In the genomic region with DNA sequence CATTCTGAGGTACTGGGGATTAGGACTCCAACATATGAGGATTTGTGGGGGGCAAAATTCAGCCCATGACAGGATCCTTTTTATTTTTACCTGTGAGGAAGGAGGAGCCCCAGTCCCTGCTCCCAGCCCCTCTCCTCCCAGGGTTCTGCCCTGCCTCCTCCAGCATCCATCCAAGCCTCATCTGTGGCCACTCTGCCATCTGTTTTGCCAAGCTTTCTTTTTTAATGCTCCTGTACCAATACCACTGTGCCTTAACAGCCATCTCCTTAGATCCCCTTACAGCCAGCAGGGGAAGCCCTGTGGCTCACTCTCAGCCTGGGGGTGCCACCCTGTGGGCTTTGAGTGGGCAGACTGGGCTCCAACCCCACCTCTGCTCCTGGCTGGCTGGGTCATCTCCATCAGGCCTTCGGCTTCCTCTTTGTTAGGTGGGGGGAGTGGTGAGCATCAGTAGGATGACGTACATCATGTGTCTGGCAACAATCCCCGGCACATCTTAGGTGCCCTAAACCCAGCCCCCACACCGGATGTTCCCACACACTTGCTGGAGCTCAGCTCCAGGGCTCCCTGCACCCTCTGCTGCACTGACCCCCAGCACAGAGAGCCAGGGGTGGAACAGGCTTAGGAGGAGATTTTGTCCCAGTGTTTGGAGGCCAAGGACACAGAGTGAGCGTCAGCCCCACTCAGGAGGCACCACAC, we compare ENCODE assay signal across 18 cellular contexts. TPM values are rescaled to one million over a fixed set of nuclear protein-coding genes. Genes with fewer than 3 reads are reported as not detected.
DNase-seq lines count a peak whose midpoint lies in the region; ATAC-seq and TF ChIP-seq lines count a peak whose summit lies in the region.
"Had no signal": no experiment of that assay in that cellular context is flagged by ENCODE, and none has a peak within 500 bp of the region (broad histone marks: within the 10 kb centered on the region; RNA-seq: fewer than 3 reads in every experiment).

No MANE protein-coding gene starts in this region.

- TF ChIP-seq RAD21 in SK-N-SH (IDR thresholded peaks at IDR 0.05; ENCODE audit: low read length) = no peak

- WGBS in SK-N-SH (ENCODE audit: low lambda C conversion rate) = 73% methylated on average over 4 of the region's 5 CpGs

- no peaks in the 10 kb centered on the region for H3K79me2 ChIP-seq in SK-N-SH (ENCODE audit: insufficient read depth)

- H3K9me2 ChIP-seq in SK-N-SH = no peaks in the 10 kb centered on the region

- POLR2A ChIA-PET in SK-N-SH (lab: Yijun Ruan, JAX) = no interaction called here

- H3K9ac ChIP-seq in SK-N-SH = no peak overlapping the region

- H3K4me3 Mint-ChIP-seq in chondrocyte (ENCODE audit: unreplicated experiment) = no peak overlapping the region
- H3K4me3 Mint-ChIP-seq: activated CD4-positive, alpha-beta T cell treated with anti-CD3 and anti-CD28 coated beads, Interleukin-2, amount 10 ng/mL, durations not matched to agents 7 days and 5 days had no signal

- no peak for TF ChIP-seq POLR2A in NB4 (IDR thresholded peaks at IDR 0.05; ENCODE audit: extremely low read depth, insufficient read length)

- no peak overlapping the region for H3K27ac Mint-ChIP-seq in chondrocyte (ENCODE audit: unreplicated experiment)
- H3K27ac Mint-ChIP-seq: activated CD4-positive, alpha-beta T cell treated with anti-CD3 and anti-CD28 coated beads, Interleukin-2, amount 10 ng/mL, durations not matched to agents 7 days and 5 days had no signal

- H2AFZ ChIP-seq in SK-N-SH (ENCODE audit: low read depth) = no peak overlapping the region

- no peaks in the 10 kb centered on the region for H3K36me3 ChIP-seq in SK-N-SH (replicated peaks in 1 of 2; ENCODE audit: control insufficient read depth in 1 of 2, insufficient read depth in 2 of 2, low read length in 1 of 2)
- H3K36me3 ChIP-seq: neutrophil, tibial artery had no signal

- ATAC-seq in SK-N-SH treated with all-trans-retinoic acid at 6 μM for 48 hours (peak; percentile 22; the same call in 1 of the 3 replicates), GM19397 (IDR thresholded peaks at IDR 0.05; ENCODE audit: unreplicated experiment) (no peak)

- H3K9me3 Mint-ChIP-seq in chondrocyte (ENCODE audit: low read depth) = no peaks in the 10 kb centered on the region
- H3K9me3 Mint-ChIP-seq: activated CD4-positive, alpha-beta T cell treated with anti-CD3 and anti-CD28 coated beads, Interleukin-2, amount 10 ng/mL, durations not matched to agents 7 days and 5 days had no signal

- H3K36me3 Mint-ChIP-seq in chondrocyte (ENCODE audit: low read depth) = no peaks in the 10 kb centered on the region

- no peak overlapping the region for H3K27ac ChIP-seq in SK-N-SH (ENCODE audit: low read depth in 2 of 2, low read length in 1 of 2)
- H3K27ac ChIP-seq: neutrophil, tibial artery had no signal

- H3K4me2 ChIP-seq in SK-N-SH = no peak overlapping the region

- no peaks in the 10 kb centered on the region for H3K4me1 Mint-ChIP-seq in chondrocyte (ENCODE audit: low read depth)
- H3K4me1 Mint-ChIP-seq: activated CD4-positive, alpha-beta T cell treated with anti-CD3 and anti-CD28 coated beads, Interleukin-2, amount 10 ng/mL, durations not matched to agents 7 days and 5 days had no signal

- no peaks in the 10 kb centered on the region for H3F3A ChIP-seq in SK-N-SH (replicated peaks; ENCODE audit: insufficient read depth)

- intact Hi-C loops in posterior vena cava (cut with DNase I) = no loop called here

- H4K20me1 ChIP-seq in SK-N-SH (ENCODE audit: insufficient read depth) = no peaks in the 10 kb centered on the region

- DNase-seq in SK-N-SH = no peak
- DNase-seq in NB4 (ENCODE audit: low read depth) = peak; percentile 54
- DNase-seq in chondrocyte (ENCODE audit: low spot score) = peak; percentile 75
- peak; percentile 58 for DNase-seq in posterior vena cava (ENCODE audit: low spot score)
- DNase-seq in activated gamma-delta T cell (lab: John Stamatoyannopoulos, UW) = no peak
- no peak for DNase-seq in GM03348 (ENCODE audit: low spot score)
- DNase-seq: activated CD4-positive, alpha-beta T cell treated with anti-CD3 and anti-CD28 coated beads, Interleukin-2, amount 10 ng/mL, durations not matched to agents 7 days and 5 days; amygdala; mesenchymal stem cell; MV-4-11; NCI-H2081; NK-92 treated with Interleukin-12 subunit alpha and Interleukin-12 subunit beta, amount 100 ng/mL, for 24 hours; SHP77 treated with DMSO at 0.1 percent for 48 hours; T-helper 9 cell; tibial artery had no signal

- peaks cover 7% of the 10 kb centered on the region for H3K27me3 Mint-ChIP-seq in chondrocyte (ENCODE audit: low read depth)

- H3K4me1 ChIP-seq in SK-N-SH (ENCODE audit: control insufficient read depth in 1 of 2, insufficient read depth in 2 of 2, low read depth in 1 of 2, low read length in 1 of 2) = no peaks in the 10 kb centered on the region
- H3K4me1 ChIP-seq: tibial artery had no signal

- no peaks in the 10 kb centered on the region for H3K27me3 ChIP-seq in SK-N-SH (ENCODE audit: insufficient read depth)

- no peak overlapping the region for H3K4me3 ChIP-seq in SK-N-SH (ENCODE audit: low read depth in 2 of 2, low read length in 1 of 2)
- H3K4me3 ChIP-seq in NB4 (ENCODE audit: low read depth, low read length) = no peak overlapping the region
- H3K4me3 ChIP-seq: tibial artery had no signal

- no peaks in the 10 kb centered on the region for H3K9me3 ChIP-seq in SK-N-SH
- H3K9me3 ChIP-seq: neutrophil, tibial artery had no signal

- TF ChIP-seq CTCF in SK-N-SH (IDR thresholded peaks at IDR 0.05) (no peak), NB4 (IDR thresholded peaks at IDR 0.05; ENCODE audit: low read depth, low read length) (no peak), chondrocyte (IDR thresholded peaks at IDR 0.05) (no peak)

- no peak for TF ChIP-seq EP300 in SK-N-SH (IDR thresholded peaks at IDR 0.05; ENCODE audit: borderline replicate concordance in 1 of 2, low read depth in 1 of 2, low read length in 1 of 2)

- CTCF ChIA-PET in SK-N-SH (lab: Yijun Ruan, JAX) = interaction anchor here (0.8 to 11.2 kb wide), 2 partner anchors 72 to 162 kb away, joined by 4 to 136 read pairs; no protein-coding TSS in a partner anchor

TF ChIP-seq in SK-N-SH treated with all-trans-retinoic acid at 6 μM for 48 hours, 23 proteins besides CTCF, POLR2A, EP300 and RAD21:
- no peak for TF ChIP-seq ISL1 (CRISPR knock-in tag; IDR thresholded peaks at IDR 0.05)
- no peak for TF ChIP-seq CSDC2 (CRISPR knock-in tag; IDR thresholded peaks at IDR 0.05)

TF ChIP-seq in SK-N-SH, 30 proteins besides CTCF, POLR2A, EP300 and RAD21:
- TF ChIP-seq GABPA (IDR thresholded peaks at IDR 0.05; ENCODE audit: low read depth) (no peak), TEAD4 (IDR thresholded peaks at IDR 0.05; ENCODE audit: borderline replicate concordance, insufficient read depth) (no peak), GATA2 (CRISPR knock-in tag; IDR thresholded peaks at IDR 0.05) (no peak), NRF1 (IDR thresholded peaks at IDR 0.05; ENCODE audit: low read depth, low read length) (no peak), SIN3A (IDR thresholded peaks at IDR 0.05; ENCODE audit: borderline replicate concordance, low read depth, low read length) (no peak), JUND (IDR thresholded peaks at IDR 0.05) (no peak), POLR2AphosphoS5 (IDR thresholded peaks at IDR 0.05; ENCODE audit: low read depth, low read length) (no peak), FOSL2 (IDR thresholded peaks at IDR 0.05; ENCODE audit: borderline replicate concordance, low read depth) (no peak), ELF1 (IDR thresholded peaks at IDR 0.05) (no peak), RXRA (IDR thresholded peaks at IDR 0.05; ENCODE audit: borderline replicate concordance, low read depth) (no peak), MXI1 (IDR thresholded peaks at IDR 0.05; ENCODE audit: low read depth, low read length) (no peak), CHD2 (IDR thresholded peaks at IDR 0.05; ENCODE audit: low read length, partially characterized antibody) (no peak), SMC3 (IDR thresholded peaks at IDR 0.05; ENCODE audit: low read depth, low read length) (no peak), NFIC (IDR thresholded peaks at IDR 0.05; ENCODE audit: borderline replicate concordance) (no peak), FOXM1 (IDR thresholded peaks at IDR 0.05; ENCODE audit: low read depth) (no peak)
- TF ChIP-seq, protein P1, sequence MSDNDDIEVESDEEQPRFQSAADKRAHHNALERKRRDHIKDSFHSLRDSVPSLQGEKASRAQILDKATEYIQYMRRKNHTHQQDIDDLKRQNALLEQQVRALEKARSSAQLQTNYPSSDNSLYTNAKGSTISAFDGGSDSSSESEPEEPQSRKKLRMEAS (IDR thresholded peaks at IDR 0.05; ENCODE audit: low read depth) = no peak
- TF ChIP-seq, protein P2, sequence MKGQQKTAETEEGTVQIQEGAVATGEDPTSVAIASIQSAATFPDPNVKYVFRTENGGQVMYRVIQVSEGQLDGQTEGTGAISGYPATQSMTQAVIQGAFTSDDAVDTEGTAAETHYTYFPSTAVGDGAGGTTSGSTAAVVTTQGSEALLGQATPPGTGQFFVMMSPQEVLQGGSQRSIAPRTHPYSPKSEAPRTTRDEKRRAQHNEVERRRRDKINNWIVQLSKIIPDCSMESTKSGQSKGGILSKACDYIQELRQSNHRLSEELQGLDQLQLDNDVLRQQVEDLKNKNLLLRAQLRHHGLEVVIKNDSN (IDR thresholded peaks at IDR 0.05; ENCODE audit: borderline replicate concordance, low read depth) = no peak
- TF ChIP-seq, protein P3, sequence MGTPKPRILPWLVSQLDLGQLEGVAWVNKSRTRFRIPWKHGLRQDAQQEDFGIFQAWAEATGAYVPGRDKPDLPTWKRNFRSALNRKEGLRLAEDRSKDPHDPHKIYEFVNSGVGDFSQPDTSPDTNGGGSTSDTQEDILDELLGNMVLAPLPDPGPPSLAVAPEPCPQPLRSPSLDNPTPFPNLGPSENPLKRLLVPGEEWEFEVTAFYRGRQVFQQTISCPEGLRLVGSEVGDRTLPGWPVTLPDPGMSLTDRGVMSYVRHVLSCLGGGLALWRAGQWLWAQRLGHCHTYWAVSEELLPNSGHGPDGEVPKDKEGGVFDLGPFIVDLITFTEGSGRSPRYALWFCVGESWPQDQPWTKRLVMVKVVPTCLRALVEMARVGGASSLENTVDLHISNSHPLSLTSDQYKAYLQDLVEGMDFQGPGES (IDR thresholded peaks at IDR 0.05; ENCODE audit: low read depth, low read length) = no peak

RNA-seq across cellular contexts. Expression of a gene that starts 40.2 kb away (rescaled TPM):
- polyA plus RNA-seq in SK-N-SH (2012; rRNA removed) = 0.18 and 0.30 TPM in 2 replicates
- polyA plus RNA-seq in SK-N-SH (2012; cell fraction: cytosol; rRNA removed) = 0.21 and 0.26 TPM in 2 replicates
- 1.1 and 1.4 TPM in 2 replicates for polyA plus RNA-seq in SK-N-SH (2012; cell fraction: nucleus; rRNA removed)
- 0.72 to 2.8 TPM (median 1.2 TPM) in 3 replicates for total RNA-seq in chondrocyte
- total RNA-seq in posterior vena cava = 1 to 10 TPM; 1.3 TPM

Comparison
In these comparisons a context has a peak if more than half of its experiments do, and no peak if none do; other contexts are left out.
1. DNase-seq: peak in NB4 (single experiment), chondrocyte (single experiment) and posterior vena cava (single experiment); none in SK-N-SH (single experiment), activated gamma-delta T cell (single experiment) and GM03348 (single experiment).